Comparison of ENCODE assay signal across 24 cellular contexts in genomic region chr17:61200349-61200735, GRCh38.
DNase-seq lines count a peak whose midpoint lies in the region; ATAC-seq, FAIRE-seq and TF ChIP-seq lines count a peak whose summit lies in the region.
"Had no signal": no experiment of that assay in that cellular context is flagged by ENCODE, and none has a peak within 500 bp of the region (broad histone marks: within the 10 kb centered on the region; RNA-seq: fewer than 3 reads in every experiment).

No MANE protein-coding gene starts in this region.

- ATAC-seq in GM19328 (IDR thresholded peaks at IDR 0.05; ENCODE audit: unreplicated experiment) (no peak), right lobe of liver (no peak)
- ATAC-seq: activated CD8-positive, alpha-beta memory T cell treated with anti-CD3 and anti-CD28 coated beads, Interleukin-2, amount 10 ng/mL, durations not matched to agents 7 days and 5 days; activated T-helper 17 cell treated with anti-CD3 and anti-CD28 coated beads, Interleukin-2, amount 50 U/mL, for 72 hours; left cardiac atrium; mucosa of descending colon had no signal

- no peak for TF ChIP-seq CTCF in right lobe of liver (IDR thresholded peaks at IDR 0.05)

- H3K9me3 ChIP-seq in right lobe of liver: no peaks in the 10 kb centered on the region
- H3K9me3 ChIP-seq: breast epithelium, mucosa of descending colon had no signal

- no peak overlapping the region for H3K27ac ChIP-seq in right lobe of liver
- H3K27ac ChIP-seq: breast epithelium had no signal

- TF ChIP-seq POLR2A in H54 (IDR thresholded peaks at IDR 0.05; ENCODE audit: low read depth, low read length) (no peak), right lobe of liver (IDR thresholded peaks at IDR 0.05) (no peak)

- 82% methylated on average over 8 of the region's 8 CpGs for WGBS in right lobe of liver (ENCODE audit: insufficient coverage, low coverage, low lambda C conversion rate, missing lambda C conversion rate)

- no peak for FAIRE-seq in H54 (lab: Jason Lieb, UNC)
- FAIRE-seq: endothelial cell of umbilical vein, GM19239 had no signal

- DNase-seq in EL (peak; percentile 20), astrocyte of the hippocampus (ENCODE audit: low read depth, low spot score) (peak; percentile 62), kidney tubule cell (ENCODE audit: low spot score) (peak; percentile 63), renal cortical epithelial cell (ENCODE audit: low read depth) (peak; percentile 64), H54 (ENCODE audit: insufficient read length, low spot score) (no peak), right lobe of liver (no peak), SHP77 treated with DMSO at 0.1 percent for 48 hours (lab: John Stamatoyannopoulos, UW) (no peak)
- DNase-seq: activated CD4-positive, alpha-beta T cell treated with anti-CD3 and anti-CD28 coated beads, Interleukin-2, amount 10 ng/mL, durations not matched to agents 24 days and 14 days; activated CD8-positive, alpha-beta memory T cell treated with anti-CD3 and anti-CD28 coated beads, Interleukin-2, amount 10 ng/mL, durations not matched to agents 7 days and 5 days; activated naive CD8-positive, alpha-beta T cell treated with anti-CD3 and anti-CD28 coated beads for 36 hours; foreskin fibroblast; GF-D8; GM23248; left cardiac atrium; mucosa of descending colon; NCI-H1105 treated with DMSO at 0.1 percent for 48 hours; SIG-M5; stimulated activated CD4-positive, alpha-beta T cell treated with anti-CD3 and anti-CD28 coated beads, Interleukin-15, amount 100 ng/mL, for 24 hours; T-helper 1 cell had no signal

- H3K4me3 ChIP-seq in right lobe of liver: no peak overlapping the region
- H3K4me3 ChIP-seq: breast epithelium, mucosa of descending colon had no signal

- intact Hi-C loops in right lobe of liver (cut with DNase I): no loop called here

- H3K36me3 ChIP-seq in right lobe of liver: no peaks in the 10 kb centered on the region
- H3K36me3 ChIP-seq: breast epithelium had no signal

- no peaks in the 10 kb centered on the region for H3K4me1 ChIP-seq in right lobe of liver
- H3K4me1 ChIP-seq: breast epithelium had no signal

- H3K27me3 ChIP-seq in right lobe of liver: no peaks in the 10 kb centered on the region
- H3K27me3 ChIP-seq: breast epithelium had no signal

Comparison
In these comparisons a context has a peak if more than half of its experiments do, and no peak if none do; other contexts are left out.
1. DNase-seq: peak in EL (single experiment), astrocyte of the hippocampus (single experiment), kidney tubule cell (single experiment) and renal cortical epithelial cell (single experiment); none in H54 (single experiment), right lobe of liver (0 of 3) and SHP77 treated with DMSO at 0.1 percent for 48 hours (single experiment).